Comparison of ENCODE assay signal across 18 cellular contexts in genomic region chr4:110617095-110617494, GRCh38. TPM values are rescaled to one million over a fixed set of nuclear protein-coding genes. Genes with fewer than 3 reads are reported as not detected.
"Had no signal": no experiment of that assay in that cellular context is flagged by ENCODE, and none has a peak within 500 bp of the region (broad histone marks: within the 10 kb centered on the region; RNA-seq: fewer than 3 reads in every experiment).

No MANE protein-coding gene starts in this region.

- H3K4me3 Mint-ChIP-seq: activated CD4-positive, alpha-beta T cell treated with anti-CD3 and anti-CD28 coated beads, Interleukin-2, amount 10 ng/mL, durations not matched to agents 7 days and 5 days; activated T-cell treated with anti-CD3 and anti-CD28 coated beads, Interleukin-2, amount 50 U/mL, for 24 hours had no signal

- H3K4me1 ChIP-seq: parathyroid adenoma had no signal

- H3K27ac Mint-ChIP-seq: activated CD4-positive, alpha-beta T cell treated with anti-CD3 and anti-CD28 coated beads, Interleukin-2, amount 10 ng/mL, durations not matched to agents 7 days and 5 days; activated CD8-positive, alpha-beta T cell treated with anti-CD3 and anti-CD28 coated beads, Interleukin-2, amount 10 ng/mL, durations not matched to agents 7 days and 5 days; activated T-cell treated with anti-CD3 and anti-CD28 coated beads, Interleukin-2, amount 50 U/mL, for 24 hours; naive thymus-derived CD8-positive, alpha-beta T cell had no signal

- H3K36me3 ChIP-seq: thyroid gland, uterus had no signal

- H3K4me3 ChIP-seq: SK-N-MC, thyroid gland, uterus had no signal

- H3K9me3 ChIP-seq: thyroid gland, uterus had no signal

- ATAC-seq: activated CD8-positive, alpha-beta T cell treated with anti-CD3 and anti-CD28 coated beads, Interleukin-2, amount 10 ng/mL, durations not matched to agents 7 days and 5 days; left lobe of liver; naive thymus-derived CD8-positive, alpha-beta T cell had no signal

- H3K27ac ChIP-seq: parathyroid adenoma, SK-N-MC, thyroid gland, uterus had no signal

- DNase-seq: activated CD4-positive, alpha-beta T cell treated with anti-CD3 and anti-CD28 coated beads, Interleukin-2, amount 10 ng/mL, durations not matched to agents 7 days and 5 days; activated CD8-positive, alpha-beta T cell treated with anti-CD3 and anti-CD28 coated beads, Interleukin-2, amount 10 ng/mL, durations not matched to agents 7 days and 5 days; activated effector memory CD4-positive, alpha-beta T cell treated with anti-CD3 and anti-CD28 coated beads, Interleukin-2, amount 50 U/mL, for 16 hours; activated naive CD4-positive, alpha-beta T cell treated with anti-CD3 and anti-CD28 coated beads, Interleukin-2, amount 50 U/mL, for 16 hours; activated T-cell treated with anti-CD3 and anti-CD28 coated beads, Interleukin-2, amount 50 U/mL, for 24 hours; cerebellar nuclear complex; cortex of kidney; mammary epithelial cell; naive thymus-derived CD8-positive, alpha-beta T cell; stimulated activated CD4-positive, alpha-beta T cell treated with anti-CD3 and anti-CD28 coated beads, Interleukin-2, amount 100 ng/mL, for 24 hours; stimulated activated naive CD4-positive, alpha-beta T cell treated with Interleukin-2 at 50 U/mL for 16 hours; T1000; thyroid gland; uterus had no signal

- H3K9me3 Mint-ChIP-seq: activated T-cell treated with anti-CD3 and anti-CD28 coated beads, Interleukin-2, amount 50 U/mL, for 24 hours had no signal

RNA-seq across cellular contexts. Expression of gene PITX2, which starts 5.8 kb away (rescaled TPM):
- total RNA-seq: activated CD4-positive, alpha-beta T cell treated with anti-CD3 and anti-CD28 coated beads, Interleukin-2, amount 10 ng/mL, durations not matched to agents 7 days and 5 days; activated CD8-positive, alpha-beta T cell treated with anti-CD3 and anti-CD28 coated beads, Interleukin-2, amount 10 ng/mL, durations not matched to agents 7 days and 5 days; left lobe of liver; naive thymus-derived CD8-positive, alpha-beta T cell; thyroid gland had no signal
- polyA plus RNA-seq: keratinocyte; naive thymus-derived CD8-positive, alpha-beta T cell had no signal
